Comparison of ENCODE assay signal across 9 cellular contexts in the genomic region with DNA sequence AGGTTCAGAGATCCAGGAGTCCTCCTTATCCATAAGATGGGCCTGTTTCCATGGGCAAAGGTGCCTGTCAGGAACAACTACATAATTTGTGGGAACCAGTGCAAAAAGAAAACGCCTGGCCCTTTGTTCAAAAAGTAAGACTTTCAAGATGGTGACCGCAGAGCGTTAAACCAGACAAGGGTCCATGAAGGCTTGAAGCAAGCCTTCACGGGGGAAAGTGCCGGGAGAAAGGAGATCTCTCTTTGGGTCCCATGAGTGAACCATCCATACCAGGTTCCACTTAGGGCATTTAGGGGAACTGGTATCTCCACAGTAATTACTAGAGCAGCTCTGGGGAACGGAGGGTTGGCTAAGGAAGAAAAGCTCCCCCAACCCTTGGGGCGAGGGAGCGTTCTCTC. TPM values are rescaled to one million over a fixed set of nuclear protein-coding genes. Genes with fewer than 3 reads are reported as not detected.
DNase-seq lines count a peak whose midpoint lies in the region; ATAC-seq and TF ChIP-seq lines count a peak whose summit lies in the region.
"Had no signal": no experiment of that assay in that cellular context is flagged by ENCODE, and none has a peak within 500 bp of the region (broad histone marks: within the 10 kb centered on the region; RNA-seq: fewer than 3 reads in every experiment).

No MANE protein-coding gene starts in this region.

- no peak for ATAC-seq in HG02623 (IDR thresholded peaks at IDR 0.05; ENCODE audit: unreplicated experiment)

- H3K27ac ChIP-seq in BLaER1 treated with 17β-estradiol and CSF1 and Interleukin-3, amounts not matched to agents 10 nM and 100 nM: peak overlapping the region in 6 of 11 experiments; percentile 61 to 72 (median 68); a peak in 9 of 22 replicates
- peak overlapping the region in 2 of 59 donors; percentile 41 to 75 for H3K27ac ChIP-seq in dorsolateral prefrontal cortex

- H3K36me3 Mint-ChIP-seq in HFFc6 (ENCODE audit: low read depth) (no peaks in the 10 kb centered on the region), nephron progenitor cell (ENCODE audit: low read depth) (no peaks in the 10 kb centered on the region)

- H3K27ac Mint-ChIP-seq in HFFc6: no peak overlapping the region
- H3K27ac Mint-ChIP-seq in nephron progenitor cell: no peak overlapping the region

- peaks cover 0 to 50% (median 35%) of the 10 kb centered on the region in 11 experiments; a peak in 13 of 22 replicates for H4K20me1 ChIP-seq in BLaER1 treated with 17β-estradiol and CSF1 and Interleukin-3, amounts not matched to agents 10 nM and 100 nM

- DNase-seq in HFFc6 (no peak), dorsolateral prefrontal cortex (no peak), nephron progenitor cell (no peak), head of caudate nucleus (no peak), NCI-H748 (lab: John Stamatoyannopoulos, UW; ENCODE audit: unreplicated experiment) (no peak), NCI-H226 (no peak)
- DNase-seq: NCI-H1694 had no signal

- peak overlapping the region in 8 of 11 experiments; percentile 72 to 86 (median 80); a peak in 14 of 22 replicates for H3K9ac ChIP-seq in BLaER1 treated with 17β-estradiol and CSF1 and Interleukin-3, amounts not matched to agents 10 nM and 100 nM

- H3K9me3 Mint-ChIP-seq in HFFc6: no peaks in the 10 kb centered on the region
- no peaks in the 10 kb centered on the region for H3K9me3 Mint-ChIP-seq in nephron progenitor cell

- H3K4me3 Mint-ChIP-seq in HFFc6: peak overlapping the region; percentile 74
- peak overlapping the region; percentile 69 for H3K4me3 Mint-ChIP-seq in nephron progenitor cell

- TF ChIP-seq CTCF in HFFc6 (IDR thresholded peaks at IDR 0.05) (no peak), dorsolateral prefrontal cortex (IDR thresholded peaks at IDR 0.05 in 54 of 56, conservative IDR thresholded peaks at IDR 0.05 in 2 of 56; ENCODE audit: low read depth in 1 of 56, partially characterized antibody in 56 of 56) (peak in 1 of 56 donors; percentile 1), nephron progenitor cell (IDR thresholded peaks at IDR 0.05) (no peak)

- intact Hi-C loops in dorsolateral prefrontal cortex (cut with DNase I): loop anchor here in 1 of 2 donors (5.0 kb wide), 1 partner anchor 36 kb away; no protein-coding TSS in a partner anchor
- intact Hi-C loops in head of caudate nucleus (cut with DNase I): no loop called here

- peaks cover 10% of the 10 kb centered on the region for H3K27me3 Mint-ChIP-seq in HFFc6 (ENCODE audit: insufficient read depth)
- H3K27me3 Mint-ChIP-seq in nephron progenitor cell (ENCODE audit: low read depth, poor library complexity): peaks cover 92% of the 10 kb centered on the region

- no peaks in the 10 kb centered on the region for H3K9me3 ChIP-seq in BLaER1 treated with 17β-estradiol and CSF1 and Interleukin-3, amounts not matched to agents 10 nM and 100 nM (replicated peaks in 1 of 11)

- peak overlapping the region; percentile 92 to 100 (median 99) for H3K4me2 ChIP-seq in BLaER1 treated with 17β-estradiol and CSF1 and Interleukin-3, amounts not matched to agents 10 nM and 100 nM

- H3K36me3 ChIP-seq in BLaER1 treated with 17β-estradiol and CSF1 and Interleukin-3, amounts not matched to agents 10 nM and 100 nM: no peaks in the 10 kb centered on the region

- peaks cover 22 to 48% (median 36%) of the 10 kb centered on the region in 11 experiments; a peak in 21 of 22 replicates for H3K27me3 ChIP-seq in BLaER1 treated with 17β-estradiol and CSF1 and Interleukin-3, amounts not matched to agents 10 nM and 100 nM
- peaks cover 0 to 33% (median 0%) of the 10 kb centered on the region in 45 donors for H3K27me3 ChIP-seq in dorsolateral prefrontal cortex

- peaks cover 73 to 98% (median 96%) of the 10 kb centered on the region in 10 experiments for H3K4me1 ChIP-seq in BLaER1 treated with 17β-estradiol and CSF1 and Interleukin-3, amounts not matched to agents 10 nM and 100 nM

- H3K4me3 ChIP-seq in BLaER1 treated with 17β-estradiol and CSF1 and Interleukin-3, amounts not matched to agents 10 nM and 100 nM: peak overlapping the region; percentile 64 to 82 (median 74)
- H3K4me3 ChIP-seq in dorsolateral prefrontal cortex: peak overlapping the region in 47 of 59 donors; percentile 47 to 83 (median 69)

- H3K4me1 Mint-ChIP-seq in HFFc6 (ENCODE audit: low read depth): peaks cover 60% of the 10 kb centered on the region
- peaks cover 37% of the 10 kb centered on the region for H3K4me1 Mint-ChIP-seq in nephron progenitor cell

RNA-seq across cellular contexts. Expression of gene RASSF5, which starts 0.9 kb away (rescaled TPM):
- total RNA-seq in HFFc6 (2021; fragmentation: NEBNext Ultra II Directional; extraction: Animal tissue kit (Norgen Biotek cat#: 25700)): 1 to 10 TPM in 2 of 6 experiments, under 1 TPM in 4; 0.52 to 1.1 (median 0.82) TPM
- 10 to 100 TPM in 118 of 120 experiments, 1 to 10 TPM in 2; 7.5 to 31.8 (median 17.5) TPM for total RNA-seq in dorsolateral prefrontal cortex

RNA-seq across cellular contexts. Expression of gene IKBKE, which starts 36.1 kb away (rescaled TPM):
- total RNA-seq in HFFc6 (2021; fragmentation: NEBNext Ultra II Directional; extraction: Animal tissue kit (Norgen Biotek cat#: 25700)): 10 to 100 TPM; 15.1 to 19.6 (median 17.1) TPM
- 1 to 10 TPM; 1.3 to 8.1 (median 3.2) TPM for total RNA-seq in dorsolateral prefrontal cortex

Comparison
In these comparisons a context has a peak if more than half of its experiments do, and no peak if none do; other contexts are left out.
1. RNA of gene RASSF5, which starts 0.9 kb away (total RNA-seq): 7.5 to 31.8 TPM in dorsolateral prefrontal cortex; 0.52 to 1.1 TPM in HFFc6; every median in the first group is over 4 times any median in the second.